ENCODE assay signal across 13 cellular contexts in genomic region chr17:77163001-77163400, GRCh38. TPM values are rescaled to one million over a fixed set of nuclear protein-coding genes. Genes with fewer than 3 reads are reported as not detected.
A peak's percentile ranks its signal among the peaks of the same experiment; 100 is the strongest.
DNase-seq lines count a peak whose midpoint lies in the region; ATAC-seq, FAIRE-seq and TF ChIP-seq lines count a peak whose summit lies in the region.
"Had no signal": no experiment of that assay in that cellular context is flagged by ENCODE, and none has a peak within 500 bp of the region (broad histone marks: within the 10 kb centered on the region; RNA-seq: fewer than 3 reads in every experiment).

No MANE protein-coding gene starts in this region.

- 0 out of 2 replicates have a peak overlapping the region, but pooled peaks have one; percentile 13 for H3K27ac ChIP-seq in RWPE1
- H3K27ac ChIP-seq in lower lobe of right lung, result peak overlapping the region; percentile 59
- H3K27ac ChIP-seq in small intestine (ENCODE audit: low read depth in 1 of 2, low read length in 1 of 2), result peak overlapping the region in 1 of 2 donors; percentile 75

- H3K27me3 ChIP-seq in lower lobe of right lung (ENCODE audit: low read depth) (no peaks in the 10 kb centered on the region), small intestine (ENCODE audit: control insufficient read depth in 2 of 2, insufficient read depth in 2 of 2, low read length in 2 of 2) (no peaks in the 10 kb centered on the region)

- CTCF ChIA-PET in RWPE1 (lab: Yijun Ruan, JAX), result interaction anchor here (0.5 kb wide), 1 partner anchor 27 kb away, joined by 3 read pairs; no protein-coding TSS in a partner anchor

- POLR2A ChIA-PET in RWPE1 (lab: Yijun Ruan, JAX; ENCODE audit: low non-redundant PET), result interaction anchor here (0.6 kb wide), 1 partner anchor 58 kb away, joined by 7 read pairs; no protein-coding TSS in a partner anchor

- FAIRE-seq in small intestine (lab: Jason Lieb, UNC), result no peak
- FAIRE-seq: endometrium had no signal

- ATAC-seq in lower lobe of right lung, result no peak
- ATAC-seq in HG02884 (IDR thresholded peaks at IDR 0.05; ENCODE audit: unreplicated experiment), result no peak
- ATAC-seq: PC-3 had no signal

- no peak overlapping the region for H3K4me3 ChIP-seq in lower lobe of right lung
- H3K4me3 ChIP-seq in small intestine (ENCODE audit: low read depth in 1 of 2, low read length in 2 of 2), result peak overlapping the region in 1 of 2 donors; percentile 26

- H3K36me3 ChIP-seq in lower lobe of right lung (peaks cover 14% of the 10 kb centered on the region), small intestine (ENCODE audit: control insufficient read depth in 2 of 2, insufficient read depth in 2 of 2, low read length in 2 of 2) (no peaks in the 10 kb centered on the region)

- 14 to 42% (median 29%) methylated on average over 10 of the region's 10 CpGs for WGBS in small intestine, 3 donors

- H3K4me1 ChIP-seq in lower lobe of right lung (peaks cover 70% of the 10 kb centered on the region), small intestine (ENCODE audit: control insufficient read depth in 2 of 2, insufficient read depth in 1 of 2, low read depth in 1 of 2, low read length in 1 of 2) (peaks cover 0 to 9% of the 10 kb centered on the region in 2 donors)

- peaks cover 10% of the 10 kb centered on the region for H3K9me3 ChIP-seq in lower lobe of right lung
- peaks cover 2% of the 10 kb centered on the region for H3K9me3 ChIP-seq in small intestine (ENCODE audit: control insufficient read depth, low read depth)

- TF ChIP-seq CTCF in RWPE1 (conservative IDR thresholded peaks at IDR 0.05; ENCODE audit: low read depth), result no peak
- TF ChIP-seq CTCF in lower lobe of right lung (IDR thresholded peaks at IDR 0.05), result no peak

- H3K27ac Mint-ChIP-seq in dendritic cell treated with granulocyte-macrophage colony-stimulating factor and Interleukin-4, amounts not matched to agents 40 ng/mL and 50 ng/mL, for 4 days, result peak overlapping the region; percentile 17

- H3K4me1 Mint-ChIP-seq in dendritic cell treated with granulocyte-macrophage colony-stimulating factor and Interleukin-4, amounts not matched to agents 40 ng/mL and 50 ng/mL, for 4 days (ENCODE audit: low read depth), result peaks cover 68% of the 10 kb centered on the region

- H3K27me3 Mint-ChIP-seq in dendritic cell treated with granulocyte-macrophage colony-stimulating factor and Interleukin-4, amounts not matched to agents 40 ng/mL and 50 ng/mL, for 4 days, result no peaks in the 10 kb centered on the region

- peaks cover 76% of the 10 kb centered on the region for H3K36me3 Mint-ChIP-seq in dendritic cell treated with granulocyte-macrophage colony-stimulating factor and Interleukin-4, amounts not matched to agents 40 ng/mL and 50 ng/mL, for 4 days (ENCODE audit: low read depth)

- H3K4me3 Mint-ChIP-seq in dendritic cell treated with granulocyte-macrophage colony-stimulating factor and Interleukin-4, amounts not matched to agents 40 ng/mL and 50 ng/mL, for 4 days, result no peak overlapping the region

- intact Hi-C loops in dendritic cell treated with granulocyte-macrophage colony-stimulating factor and Interleukin-4, amounts not matched to agents 40 ng/mL and 50 ng/mL, for 4 days (cut with micrococcal nuclease), result no loop called here
- intact Hi-C loops in lower lobe of right lung (cut with DNase I), result no loop called here

- DNase-seq in RWPE1 (ENCODE audit: low spot score) (no peak), lower lobe of right lung (no peak), small intestine (peak; percentile 86), NOMO-1 treated with dmso at 0.1 percent for 144 hours (lab: John Stamatoyannopoulos, UW; ENCODE audit: unreplicated experiment) (no peak)
- no peak for DNase-seq in NK-92 treated with Interleukin-12 subunit alpha and Interleukin-12 subunit beta, amount 100 ng/mL, for 24 hours (lab: John Stamatoyannopoulos, UW)
- DNase-seq in stimulated activated naive CD4-positive, alpha-beta T cell (lab: John Stamatoyannopoulos, UW), result no peak
- DNase-seq: activated gamma-delta T cell treated with Interleukin-2 at 50 U/mL for 16 hours, COR-L47, NCI-H1417 treated with DMSO at 0.1 percent for 48 hours, PC-3 had no signal

- H3K9me3 Mint-ChIP-seq in dendritic cell treated with granulocyte-macrophage colony-stimulating factor and Interleukin-4, amounts not matched to agents 40 ng/mL and 50 ng/mL, for 4 days, result peaks cover 10% of the 10 kb centered on the region

RNA-seq across cellular contexts. Expression of gene SEC14L1, which starts 22.2 kb away (rescaled TPM):
- total RNA-seq in lower lobe of right lung, result 146 TPM
- 10 to 100 TPM; 14.5 to 27.4 (median 17.8) TPM for polyA plus RNA-seq in small intestine
